In genomic region chr7:1473864-1474512, GRCh38 we compare ENCODE assay signal across 1 cellular context.
TF ChIP-seq lines count a peak whose summit lies in the region.

No MANE protein-coding gene starts in this region.

TF ChIP-seq in HepG2, 621 proteins besides CTCF, POLR2A, EP300 and RAD21 (continued from another document and continues in another):
- TF ChIP-seq ARID5B (CRISPR knock-in tag; IDR thresholded peaks at IDR 0.05), result peak; percentile 60
- no peak for TF ChIP-seq ZC3H4 (CRISPR knock-in tag; IDR thresholded peaks at IDR 0.05; ENCODE audit: borderline replicate concordance)
- TF ChIP-seq ATAD3A (CRISPR knock-in tag; IDR thresholded peaks at IDR 0.05), result no peak
- TF ChIP-seq, protein P1, sequence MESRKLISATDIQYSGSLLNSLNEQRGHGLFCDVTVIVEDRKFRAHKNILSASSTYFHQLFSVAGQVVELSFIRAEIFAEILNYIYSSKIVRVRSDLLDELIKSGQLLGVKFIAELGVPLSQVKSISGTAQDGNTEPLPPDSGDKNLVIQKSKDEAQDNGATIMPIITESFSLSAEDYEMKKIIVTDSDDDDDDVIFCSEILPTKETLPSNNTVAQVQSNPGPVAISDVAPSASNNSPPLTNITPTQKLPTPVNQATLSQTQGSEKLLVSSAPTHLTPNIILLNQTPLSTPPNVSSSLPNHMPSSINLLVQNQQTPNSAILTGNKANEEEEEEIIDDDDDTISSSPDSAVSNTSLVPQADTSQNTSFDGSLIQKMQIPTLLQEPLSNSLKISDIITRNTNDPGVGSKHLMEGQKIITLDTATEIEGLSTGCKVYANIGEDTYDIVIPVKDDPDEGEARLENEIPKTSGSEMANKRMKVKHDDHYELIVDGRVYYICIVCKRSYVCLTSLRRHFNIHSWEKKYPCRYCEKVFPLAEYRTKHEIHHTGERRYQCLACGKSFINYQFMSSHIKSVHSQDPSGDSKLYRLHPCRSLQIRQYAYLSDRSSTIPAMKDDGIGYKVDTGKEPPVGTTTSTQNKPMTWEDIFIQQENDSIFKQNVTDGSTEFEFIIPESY (CRISPR knock-in tag; IDR thresholded peaks at IDR 0.05), result peak; percentile 100
- peak; percentile 77 for TF ChIP-seq ZNF329 (CRISPR knock-in tag; IDR thresholded peaks at IDR 0.05; ENCODE audit: low read depth)
- TF ChIP-seq ZNF546 (CRISPR knock-in tag; conservative IDR thresholded peaks at IDR 0.05), result no peak
- TF ChIP-seq HINFP (CRISPR knock-in tag; IDR thresholded peaks at IDR 0.05; ENCODE audit: low read depth), result no peak
- no peak for TF ChIP-seq ZBED4 (CRISPR knock-in tag; IDR thresholded peaks at IDR 0.05; ENCODE audit: borderline replicate concordance)
- TF ChIP-seq ZNF784 (CRISPR knock-in tag; IDR thresholded peaks at IDR 0.05; ENCODE audit: borderline replicate concordance), result no peak
- TF ChIP-seq GLI4 (CRISPR knock-in tag; IDR thresholded peaks at IDR 0.05; ENCODE audit: borderline replicate concordance), result no peak
- TF ChIP-seq, protein P2, sequence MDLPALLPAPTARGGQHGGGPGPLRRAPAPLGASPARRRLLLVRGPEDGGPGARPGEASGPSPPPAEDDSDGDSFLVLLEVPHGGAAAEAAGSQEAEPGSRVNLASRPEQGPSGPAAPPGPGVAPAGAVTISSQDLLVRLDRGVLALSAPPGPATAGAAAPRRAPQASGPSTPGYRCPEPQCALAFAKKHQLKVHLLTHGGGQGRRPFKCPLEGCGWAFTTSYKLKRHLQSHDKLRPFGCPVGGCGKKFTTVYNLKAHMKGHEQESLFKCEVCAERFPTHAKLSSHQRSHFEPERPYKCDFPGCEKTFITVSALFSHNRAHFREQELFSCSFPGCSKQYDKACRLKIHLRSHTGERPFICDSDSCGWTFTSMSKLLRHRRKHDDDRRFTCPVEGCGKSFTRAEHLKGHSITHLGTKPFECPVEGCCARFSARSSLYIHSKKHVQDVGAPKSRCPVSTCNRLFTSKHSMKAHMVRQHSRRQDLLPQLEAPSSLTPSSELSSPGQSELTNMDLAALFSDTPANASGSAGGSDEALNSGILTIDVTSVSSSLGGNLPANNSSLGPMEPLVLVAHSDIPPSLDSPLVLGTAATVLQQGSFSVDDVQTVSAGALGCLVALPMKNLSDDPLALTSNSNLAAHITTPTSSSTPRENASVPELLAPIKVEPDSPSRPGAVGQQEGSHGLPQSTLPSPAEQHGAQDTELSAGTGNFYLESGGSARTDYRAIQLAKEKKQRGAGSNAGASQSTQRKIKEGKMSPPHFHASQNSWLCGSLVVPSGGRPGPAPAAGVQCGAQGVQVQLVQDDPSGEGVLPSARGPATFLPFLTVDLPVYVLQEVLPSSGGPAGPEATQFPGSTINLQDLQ (CRISPR knock-in tag; IDR thresholded peaks at IDR 0.05), result no peak
- no peak; the same call in 1 of the 2 replicates for TF ChIP-seq ZNF180 (CRISPR knock-in tag; IDR thresholded peaks at IDR 0.05; ENCODE audit: borderline replicate concordance, low read depth)
- no peak for TF ChIP-seq CSRNP1 (CRISPR knock-in tag; IDR thresholded peaks at IDR 0.05)
- no peak for TF ChIP-seq REPIN1 (CRISPR knock-in tag; IDR thresholded peaks at IDR 0.05; ENCODE audit: borderline replicate concordance, low read depth)
- 0 out of 2 replicates have a peak, but pooled peaks have one; percentile 32 for TF ChIP-seq ZNF547 (CRISPR knock-in tag; IDR thresholded peaks at IDR 0.05)
- no peak for TF ChIP-seq DNMT3B (CRISPR knock-in tag; conservative IDR thresholded peaks at IDR 0.05)
- TF ChIP-seq ESRRA (CRISPR knock-in tag; IDR thresholded peaks at IDR 0.05; ENCODE audit: low read depth), result no peak
- no peak for TF ChIP-seq SOX13 (IDR thresholded peaks at IDR 0.05)
- no peak for TF ChIP-seq SOX13 (CRISPR knock-in tag; conservative IDR thresholded peaks at IDR 0.05 in 1 of 2, IDR thresholded peaks at IDR 0.05 in 1 of 2)
- no peak for TF ChIP-seq ASH2L (IDR thresholded peaks at IDR 0.05; ENCODE audit: insufficient read length, low read depth, low read length)
- peak; percentile 99 for TF ChIP-seq ZBTB38 (CRISPR knock-in tag; IDR thresholded peaks at IDR 0.05)
- peak; percentile 50; the same call in 1 of the 2 replicates for TF ChIP-seq ZNF331 (CRISPR knock-in tag; IDR thresholded peaks at IDR 0.05)
- TF ChIP-seq, protein P3, sequence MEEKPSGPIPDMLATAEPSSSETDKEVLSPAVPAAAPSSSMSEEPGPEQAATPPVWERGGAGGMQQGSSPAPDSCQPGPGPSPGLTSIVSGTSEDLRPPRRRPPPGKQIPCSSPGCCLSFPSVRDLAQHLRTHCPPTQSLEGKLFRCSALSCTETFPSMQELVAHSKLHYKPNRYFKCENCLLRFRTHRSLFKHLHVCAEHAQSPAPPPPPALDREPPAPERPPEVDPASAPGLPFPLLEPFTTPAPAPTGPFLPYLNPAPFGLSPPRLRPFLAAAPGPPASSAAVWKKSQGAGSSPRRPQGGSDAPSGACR (CRISPR knock-in tag; IDR thresholded peaks at IDR 0.05), result no peak
- TF ChIP-seq ZNF619 (CRISPR knock-in tag; IDR thresholded peaks at IDR 0.05), result 0 out of 2 replicates have a peak, but pooled peaks have one; percentile 39
- TF ChIP-seq ZSCAN22 (CRISPR knock-in tag; IDR thresholded peaks at IDR 0.05), result no peak
- no peak for TF ChIP-seq ARHGAP35 (CRISPR knock-in tag; IDR thresholded peaks at IDR 0.05; ENCODE audit: borderline replicate concordance)
- TF ChIP-seq NFYC (CRISPR knock-in tag; IDR thresholded peaks at IDR 0.05), result peak; percentile 26; the same call in 1 of the 2 replicates
- no peak for TF ChIP-seq ZNF441 (CRISPR knock-in tag; IDR thresholded peaks at IDR 0.05; ENCODE audit: borderline replicate concordance)
- no peak for TF ChIP-seq ZNF430 (CRISPR knock-in tag; IDR thresholded peaks at IDR 0.05)
- no peak for TF ChIP-seq REXO4 (CRISPR knock-in tag; IDR thresholded peaks at IDR 0.05; ENCODE audit: borderline replicate concordance)
- no peak for TF ChIP-seq HMGA1 (CRISPR knock-in tag; conservative IDR thresholded peaks at IDR 0.05)
- no peak for TF ChIP-seq WIZ (CRISPR knock-in tag; IDR thresholded peaks at IDR 0.05)
- no peak for TF ChIP-seq ATF5 (CRISPR knock-in tag; IDR thresholded peaks at IDR 0.05; ENCODE audit: low read depth)
- peak; percentile 45; the same call in 1 of the 2 replicates for TF ChIP-seq ZNF768 (CRISPR knock-in tag; IDR thresholded peaks at IDR 0.05)
- TF ChIP-seq, protein P4, sequence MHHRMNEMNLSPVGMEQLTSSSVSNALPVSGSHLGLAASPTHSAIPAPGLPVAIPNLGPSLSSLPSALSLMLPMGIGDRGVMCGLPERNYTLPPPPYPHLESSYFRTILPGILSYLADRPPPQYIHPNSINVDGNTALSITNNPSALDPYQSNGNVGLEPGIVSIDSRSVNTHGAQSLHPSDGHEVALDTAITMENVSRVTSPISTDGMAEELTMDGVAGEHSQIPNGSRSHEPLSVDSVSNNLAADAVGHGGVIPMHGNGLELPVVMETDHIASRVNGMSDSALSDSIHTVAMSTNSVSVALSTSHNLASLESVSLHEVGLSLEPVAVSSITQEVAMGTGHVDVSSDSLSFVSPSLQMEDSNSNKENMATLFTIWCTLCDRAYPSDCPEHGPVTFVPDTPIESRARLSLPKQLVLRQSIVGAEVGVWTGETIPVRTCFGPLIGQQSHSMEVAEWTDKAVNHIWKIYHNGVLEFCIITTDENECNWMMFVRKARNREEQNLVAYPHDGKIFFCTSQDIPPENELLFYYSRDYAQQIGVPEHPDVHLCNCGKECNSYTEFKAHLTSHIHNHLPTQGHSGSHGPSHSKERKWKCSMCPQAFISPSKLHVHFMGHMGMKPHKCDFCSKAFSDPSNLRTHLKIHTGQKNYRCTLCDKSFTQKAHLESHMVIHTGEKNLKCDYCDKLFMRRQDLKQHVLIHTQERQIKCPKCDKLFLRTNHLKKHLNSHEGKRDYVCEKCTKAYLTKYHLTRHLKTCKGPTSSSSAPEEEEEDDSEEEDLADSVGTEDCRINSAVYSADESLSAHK (CRISPR knock-in tag; IDR thresholded peaks at IDR 0.05; ENCODE audit: borderline replicate concordance), result no peak
- no peak for TF ChIP-seq SNAI1 (CRISPR knock-in tag; IDR thresholded peaks at IDR 0.05; ENCODE audit: borderline replicate concordance)
- TF ChIP-seq ZNF746 (CRISPR knock-in tag; IDR thresholded peaks at IDR 0.05), result 0 out of 2 replicates have a peak, but pooled peaks have one; percentile 34
- no peak for TF ChIP-seq NCOA5 (CRISPR knock-in tag; IDR thresholded peaks at IDR 0.05)
- no peak for TF ChIP-seq ZFYVE20 (CRISPR knock-in tag; IDR thresholded peaks at IDR 0.05; ENCODE audit: borderline replicate concordance, low read depth)
- no peak for TF ChIP-seq ZNF709 (CRISPR knock-in tag; IDR thresholded peaks at IDR 0.05)
- TF ChIP-seq MEIS1 (CRISPR knock-in tag; IDR thresholded peaks at IDR 0.05; ENCODE audit: borderline replicate concordance), result peak; percentile 61; the same call in 1 of the 2 replicates
- no peak for TF ChIP-seq ZNF737 (CRISPR knock-in tag; IDR thresholded peaks at IDR 0.05; ENCODE audit: borderline replicate concordance)
